Comparison of ENCODE assay signal across 1 cellular context in genomic region chr1:41663671-41664400, GRCh38.
TF ChIP-seq lines count a peak whose summit lies in the region.

No MANE protein-coding gene starts in this region.

TF ChIP-seq in GM23338, 12 proteins besides CTCF, POLR2A, EP300 and RAD21 (continued from another document):
- TF ChIP-seq ZNF462 (CRISPR knock-in tag; IDR thresholded peaks at IDR 0.05) (no peak), NANOG (IDR thresholded peaks at IDR 0.05; ENCODE audit: borderline replicate concordance) (no peak), EZH2phosphoT487 (IDR thresholded peaks at IDR 0.05; ENCODE audit: unreplicated experiment) (no peak), REST (IDR thresholded peaks at IDR 0.05; ENCODE audit: unreplicated experiment) (no peak), ETS1 (IDR thresholded peaks at IDR 0.05) (no peak), ZNF114 (CRISPR knock-in tag; IDR thresholded peaks at IDR 0.05) (no peak), STAT1 (IDR thresholded peaks at IDR 0.05; ENCODE audit: unreplicated experiment) (no peak)
